8 cellular contexts compared by ENCODE assay signal in genomic region chr1:48471603-48472576, GRCh38. TPM values are rescaled to one million over a fixed set of nuclear protein-coding genes. Genes with fewer than 3 reads are reported as not detected.
DNase-seq lines count a peak whose midpoint lies in the region; ATAC-seq and TF ChIP-seq lines count a peak whose summit lies in the region.

SPATA6 (minus strand) TSS chr1:48472204; CDS start chr1:48472008, 196 bp downstream.

- H3K4me3 Mint-ChIP-seq in activated CD8-positive, alpha-beta T cell treated with anti-CD3 and anti-CD28 coated beads for 36 hours, result peak within 1 kb of the TSS; percentile 79

- 2% methylated on average over 47 of the region's 79 CpGs for WGBS in right lobe of liver (ENCODE audit: insufficient coverage, low coverage, low lambda C conversion rate, missing lambda C conversion rate)

- peak within 1 kb of the TSS; percentile 80 to 87 for H3K4me3 ChIP-seq in duodenal mucosa (ENCODE audit: low read depth in 1 of 2, low read length in 2 of 2)
- peak within 1 kb of the TSS; percentile 72 to 79 (median 72) for H3K4me3 ChIP-seq in right lobe of liver

- CTCF ChIA-PET in activated CD8-positive, alpha-beta T cell treated with anti-CD3 and anti-CD28 coated beads for 36 hours (lab: Charles Lee), result interaction anchor here (0.9 to 1.4 kb wide), 3 partner anchors 10 to 304 kb away, joined by 3 to 5 read pairs (median 5); no protein-coding TSS in a partner anchor

- H3K27me3 ChIP-seq in duodenal mucosa (ENCODE audit: control insufficient read depth in 1 of 2, insufficient read depth in 2 of 2, low read length in 2 of 2) (no peaks in the 10 kb centered on the region), right lobe of liver (no peaks in the 10 kb centered on the region)

- intact Hi-C loops in activated CD8-positive, alpha-beta T cell treated with anti-CD3 and anti-CD28 coated beads for 36 hours (cut with micrococcal nuclease), result loop anchor here (10.0 kb wide), 1 partner anchor 63 kb away; no protein-coding TSS in a partner anchor
- intact Hi-C loops in right lobe of liver (cut with DNase I), result no loop called here

- POLR2A ChIA-PET in activated CD8-positive, alpha-beta T cell treated with anti-CD3 and anti-CD28 coated beads for 36 hours (lab: Charles Lee), result no interaction called here

- TF ChIP-seq POLR2A in right lobe of liver (IDR thresholded peaks at IDR 0.05), result peak; percentile 68

- TF ChIP-seq CTCF in AG09319 (IDR thresholded peaks at IDR 0.05; ENCODE audit: low read depth, low read length) (no peak; the same call in 1 of the 2 replicates), right lobe of liver (IDR thresholded peaks at IDR 0.05) (no peak)
- TF ChIP-seq CTCF in activated CD8-positive, alpha-beta T cell treated with anti-CD3 and anti-CD28 coated beads for 36 hours (IDR thresholded peaks at IDR 0.05), result no peak

- peak; percentile 99 for ATAC-seq in HG03354 (IDR thresholded peaks at IDR 0.05; ENCODE audit: poor library complexity, severe bottlenecking, unreplicated experiment)
- peak; percentile 98 for ATAC-seq in activated CD8-positive, alpha-beta T cell treated with anti-CD3 and anti-CD28 coated beads for 36 hours
- ATAC-seq in right lobe of liver, result peak; percentile 98 to 99 (median 98)

- H3K9me3 ChIP-seq in duodenal mucosa (ENCODE audit: control insufficient read depth in 1 of 2, low read length in 2 of 2) (peaks cover 0 to 8% of the 10 kb centered on the region in 2 donors), right lobe of liver (no peaks in the 10 kb centered on the region)

- peaks cover 23% of the 10 kb centered on the region for H3K4me1 Mint-ChIP-seq in activated CD8-positive, alpha-beta T cell treated with anti-CD3 and anti-CD28 coated beads for 36 hours (ENCODE audit: low read depth)

- peaks cover 17% of the 10 kb centered on the region for H3K27me3 Mint-ChIP-seq in activated CD8-positive, alpha-beta T cell treated with anti-CD3 and anti-CD28 coated beads for 36 hours

- H3K36me3 ChIP-seq in duodenal mucosa (ENCODE audit: control insufficient read depth in 1 of 2, insufficient read depth in 2 of 2, low read length in 2 of 2), result no peaks in the 10 kb centered on the region
- no peaks in the 10 kb centered on the region for H3K36me3 ChIP-seq in right lobe of liver

- peak within 1 kb of the TSS; percentile 55 for H3K27ac Mint-ChIP-seq in activated CD8-positive, alpha-beta T cell treated with anti-CD3 and anti-CD28 coated beads for 36 hours

- peak; percentile 87 for DNase-seq in AG09319 (ENCODE audit: extremely low read depth, low read depth)
- peak; percentile 87 for DNase-seq in GM19238 (ENCODE audit: insufficient read length, low spot score)
- peak; percentile 83 for DNase-seq in NCI-H446 treated with DMSO at 0.1 percent for 48 hours (lab: John Stamatoyannopoulos, UW)
- peak; percentile 96 for DNase-seq in activated CD8-positive, alpha-beta T cell treated with anti-CD3 and anti-CD28 coated beads for 36 hours
- peak; percentile 99 for DNase-seq in right lobe of liver
- DNase-seq in stimulated activated CD4-positive, alpha-beta T cell treated with anti-CD3 and anti-CD28 coated beads, Interleukin-2, amount 100 ng/mL, for 4 hours (ENCODE audit: low read depth), result peak; percentile 96

- H3K9me3 Mint-ChIP-seq in activated CD8-positive, alpha-beta T cell treated with anti-CD3 and anti-CD28 coated beads for 36 hours, result peaks cover 2% of the 10 kb centered on the region

- H3K9ac ChIP-seq in duodenal mucosa (ENCODE audit: low read depth in 1 of 2, low read length in 2 of 2), result peak within 1 kb of the TSS; percentile 80 to 87

- H3K36me3 Mint-ChIP-seq in activated CD8-positive, alpha-beta T cell treated with anti-CD3 and anti-CD28 coated beads for 36 hours (ENCODE audit: low read depth), result no peaks in the 10 kb centered on the region

- H3K27ac ChIP-seq in duodenal mucosa (ENCODE audit: low read depth, low read length), result peak within 1 kb of the TSS; percentile 85
- H3K27ac ChIP-seq in right lobe of liver, result peak within 1 kb of the TSS; percentile 61 to 71 (median 69)

- peaks cover 21 to 27% of the 10 kb centered on the region in 2 donors for H3K4me1 ChIP-seq in duodenal mucosa (ENCODE audit: control insufficient read depth in 1 of 2, insufficient read depth in 2 of 2, low read length in 2 of 2)
- peaks cover 0 to 12% (median 2%) of the 10 kb centered on the region in 4 donors for H3K4me1 ChIP-seq in right lobe of liver

RNA-seq across cellular contexts. Expression of gene SPATA6, which starts in this region (rescaled TPM):
- total RNA-seq in activated CD8-positive, alpha-beta T cell treated with anti-CD3 and anti-CD28 coated beads for 36 hours, result 1 to 10 TPM; 1.4 to 1.7 TPM
- 1 to 10 TPM; 2.5 to 8.4 (median 4.5) TPM for total RNA-seq in right lobe of liver

Comparison
In these comparisons a context has a peak if more than half of its experiments do, and no peak if none do; other contexts are left out.
1. Peak in every context shown above with its lines: DNase-seq, ATAC-seq, H3K4me3 ChIP-seq and H3K27ac ChIP-seq.